21 cellular contexts compared by ENCODE assay signal in genomic region chr12:28925726-28926376, GRCh38.
DNase-seq lines count a peak whose midpoint lies in the region; ATAC-seq and TF ChIP-seq lines count a peak whose summit lies in the region.
"Had no signal": no experiment of that assay in that cellular context is flagged by ENCODE, and none has a peak within 500 bp of the region (broad histone marks: within the 10 kb centered on the region; RNA-seq: fewer than 3 reads in every experiment).

No MANE protein-coding gene starts in this region.

- no peaks in the 10 kb centered on the region for H3K27me3 ChIP-seq in heart right ventricle

- DNase-seq in AG04449 (ENCODE audit: low read depth, low spot score) (peak; percentile 73), EL (peak; percentile 73), choroid plexus epithelial cell (ENCODE audit: low read depth) (peak; percentile 55), heart right ventricle (peak in 1 of 2 donors; percentile 20), amniotic stem cell (lab: John Stamatoyannopoulos, UW) (no peak)
- DNase-seq in natural killer cell treated with Interleukin-12 subunit alpha and Interleukin-12 subunit beta and Interleukin-15 and Interleukin-18, amount 100 ng/mL, for 72 hours (ENCODE audit: low spot score) = no peak
- no peak for DNase-seq in stimulated activated naive CD4-positive, alpha-beta T cell (lab: John Stamatoyannopoulos, UW)
- DNase-seq in activated CD4-positive, alpha-beta T cell treated with anti-CD3 and anti-CD28 coated beads, Interleukin-2, amount 10 ng/mL, durations not matched to agents 24 days and 14 days = no peak
- DNase-seq: activated CD4-positive, CD25-positive, alpha-beta regulatory T cell; activated CD8-positive, alpha-beta T cell treated with anti-CD3 and anti-CD28 coated beads for 36 hours; activated gamma-delta T cell; activated T-cell treated with anti-CD3 and anti-CD28 coated beads for 4 hours; CD4-positive, CD25-positive, alpha-beta regulatory T cell; dermis blood vessel endothelial cell; Karpas-422; naive B cell; NCI-H1694; retina; SW 1271 had no signal

- H3K9me3 Mint-ChIP-seq in natural killer cell treated with Interleukin-12 subunit alpha and Interleukin-12 subunit beta and Interleukin-15 and Interleukin-18, amount 100 ng/mL, for 72 hours = peaks cover 12% of the 10 kb centered on the region
- peaks cover 9% of the 10 kb centered on the region for H3K9me3 Mint-ChIP-seq in activated CD4-positive, alpha-beta T cell treated with anti-CD3 and anti-CD28 coated beads, Interleukin-2, amount 10 ng/mL, durations not matched to agents 24 days and 14 days

- no peaks in the 10 kb centered on the region for H3K36me3 ChIP-seq in heart right ventricle

- no peaks in the 10 kb centered on the region for H3K4me1 Mint-ChIP-seq in natural killer cell treated with Interleukin-12 subunit alpha and Interleukin-12 subunit beta and Interleukin-15 and Interleukin-18, amount 100 ng/mL, for 72 hours (ENCODE audit: low read depth in 2 of 2)
- H3K4me1 Mint-ChIP-seq in activated CD4-positive, alpha-beta T cell treated with anti-CD3 and anti-CD28 coated beads, Interleukin-2, amount 10 ng/mL, durations not matched to agents 24 days and 14 days = no peaks in the 10 kb centered on the region
- H3K4me1 Mint-ChIP-seq: CD4-positive, CD25-positive, alpha-beta regulatory T cell; naive B cell had no signal

- no peak overlapping the region for H3K4me3 Mint-ChIP-seq in natural killer cell treated with Interleukin-12 subunit alpha and Interleukin-12 subunit beta and Interleukin-15 and Interleukin-18, amount 100 ng/mL, for 72 hours
- H3K4me3 Mint-ChIP-seq in activated CD4-positive, alpha-beta T cell treated with anti-CD3 and anti-CD28 coated beads, Interleukin-2, amount 10 ng/mL, durations not matched to agents 24 days and 14 days = no peak overlapping the region
- H3K4me3 Mint-ChIP-seq: activated CD8-positive, alpha-beta T cell treated with anti-CD3 and anti-CD28 coated beads for 36 hours; CD4-positive, CD25-positive, alpha-beta regulatory T cell had no signal

- H3K4me1 ChIP-seq in heart right ventricle = no peaks in the 10 kb centered on the region
- H3K4me1 ChIP-seq: A549 had no signal

- POLR2A ChIA-PET in AG04449 (lab: Yijun Ruan, JAX) = no interaction called here

- H3K4me3 ChIP-seq in AG04449 (ENCODE audit: low read depth, low read length) (no peak overlapping the region), choroid plexus epithelial cell (ENCODE audit: low read depth, low read length) (no peak overlapping the region), heart right ventricle (no peak overlapping the region)
- H3K4me3 ChIP-seq: A549 had no signal

- TF ChIP-seq CTCF in AG04449 (IDR thresholded peaks at IDR 0.05; ENCODE audit: insufficient read depth, low read length, missing control alignments) (no peak), choroid plexus epithelial cell (conservative IDR thresholded peaks at IDR 0.05; ENCODE audit: low read depth, low read length) (no peak), heart right ventricle (IDR thresholded peaks at IDR 0.05) (no peak)

- 52 to 55% methylated on average over 3 of the region's 3 CpGs for WGBS in heart right ventricle, 2 donors

- CTCF ChIA-PET in AG04449 (lab: Yijun Ruan, JAX) = no interaction called here

- H3K36me3 Mint-ChIP-seq in natural killer cell treated with Interleukin-12 subunit alpha and Interleukin-12 subunit beta and Interleukin-15 and Interleukin-18, amount 100 ng/mL, for 72 hours = no peaks in the 10 kb centered on the region
- no peaks in the 10 kb centered on the region for H3K36me3 Mint-ChIP-seq in activated CD4-positive, alpha-beta T cell treated with anti-CD3 and anti-CD28 coated beads, Interleukin-2, amount 10 ng/mL, durations not matched to agents 24 days and 14 days (ENCODE audit: low read depth)
- H3K36me3 Mint-ChIP-seq: CD4-positive, CD25-positive, alpha-beta regulatory T cell; naive B cell had no signal

- intact Hi-C loops in heart right ventricle (cut with DNase I) = no loop called here
- intact Hi-C loops in activated CD4-positive, alpha-beta T cell treated with anti-CD3 and anti-CD28 coated beads, Interleukin-2, amount 10 ng/mL, durations not matched to agents 24 days and 14 days (cut with micrococcal nuclease) = no loop called here

- ATAC-seq in heart right ventricle = peak in 6 of 8 donors; percentile 74 to 93 (median 81)
- ATAC-seq in natural killer cell treated with Interleukin-12 subunit alpha and Interleukin-12 subunit beta and Interleukin-15 and Interleukin-18, amount 100 ng/mL, for 72 hours = no peak
- ATAC-seq: A549; activated CD8-positive, alpha-beta T cell treated with anti-CD3 and anti-CD28 coated beads for 36 hours had no signal

- H3K27me3 Mint-ChIP-seq in natural killer cell treated with Interleukin-12 subunit alpha and Interleukin-12 subunit beta and Interleukin-15 and Interleukin-18, amount 100 ng/mL, for 72 hours = peaks cover 0 to 7% of the 10 kb centered on the region in 2 donors
- H3K27me3 Mint-ChIP-seq in activated CD4-positive, alpha-beta T cell treated with anti-CD3 and anti-CD28 coated beads, Interleukin-2, amount 10 ng/mL, durations not matched to agents 24 days and 14 days = no peaks in the 10 kb centered on the region
- H3K27me3 Mint-ChIP-seq: naive B cell had no signal

- H3K9me3 ChIP-seq in heart right ventricle = peaks cover 0 to 30% (median 15%) of the 10 kb centered on the region in 11 donors
- H3K9me3 ChIP-seq: A549 had no signal

- peak overlapping the region in 2 of 10 donors; percentile 6 to 38 for H3K27ac ChIP-seq in heart right ventricle
- H3K27ac ChIP-seq: A549, RWPE1 had no signal

- H3K27ac Mint-ChIP-seq in natural killer cell treated with Interleukin-12 subunit alpha and Interleukin-12 subunit beta and Interleukin-15 and Interleukin-18, amount 100 ng/mL, for 72 hours = no peak overlapping the region
- no peak overlapping the region for H3K27ac Mint-ChIP-seq in activated CD4-positive, alpha-beta T cell treated with anti-CD3 and anti-CD28 coated beads, Interleukin-2, amount 10 ng/mL, durations not matched to agents 24 days and 14 days
- H3K27ac Mint-ChIP-seq: activated CD8-positive, alpha-beta T cell treated with anti-CD3 and anti-CD28 coated beads for 36 hours; CD4-positive, CD25-positive, alpha-beta regulatory T cell had no signal

Comparison
In these comparisons a context has a peak if more than half of its experiments do, and no peak if none do; other contexts are left out.
1. DNase-seq: peak in AG04449 (single experiment), EL (single experiment) and choroid plexus epithelial cell (single experiment); none in natural killer cell treated with Interleukin-12 subunit alpha and Interleukin-12 subunit beta and Interleukin-15 and Interleukin-18, amount 100 ng/mL, for 72 hours (single experiment), amniotic stem cell (single experiment), stimulated activated naive CD4-positive, alpha-beta T cell (0 of 6) and activated CD4-positive, alpha-beta T cell treated with anti-CD3 and anti-CD28 coated beads, Interleukin-2, amount 10 ng/mL, durations not matched to agents 24 days and 14 days (single experiment).
2. ATAC-seq: peak in heart right ventricle (6 of 8); none in natural killer cell treated with Interleukin-12 subunit alpha and Interleukin-12 subunit beta and Interleukin-15 and Interleukin-18, amount 100 ng/mL, for 72 hours (0 of 2).